In genomic region chr15:74178326-74179100, GRCh38 we compare ENCODE assay signal across 1 cellular context.
TF ChIP-seq lines count a peak whose summit lies in the region.

No MANE protein-coding gene starts in this region.

TF ChIP-seq in A549, 52 proteins besides CTCF, POLR2A, EP300 and RAD21 (continued from another document):
- TF ChIP-seq TP53 (CRISPR knock-in tag; IDR thresholded peaks at IDR 0.05) = no peak
